ENCODE assay signal across 8 cellular contexts in the genomic region with DNA sequence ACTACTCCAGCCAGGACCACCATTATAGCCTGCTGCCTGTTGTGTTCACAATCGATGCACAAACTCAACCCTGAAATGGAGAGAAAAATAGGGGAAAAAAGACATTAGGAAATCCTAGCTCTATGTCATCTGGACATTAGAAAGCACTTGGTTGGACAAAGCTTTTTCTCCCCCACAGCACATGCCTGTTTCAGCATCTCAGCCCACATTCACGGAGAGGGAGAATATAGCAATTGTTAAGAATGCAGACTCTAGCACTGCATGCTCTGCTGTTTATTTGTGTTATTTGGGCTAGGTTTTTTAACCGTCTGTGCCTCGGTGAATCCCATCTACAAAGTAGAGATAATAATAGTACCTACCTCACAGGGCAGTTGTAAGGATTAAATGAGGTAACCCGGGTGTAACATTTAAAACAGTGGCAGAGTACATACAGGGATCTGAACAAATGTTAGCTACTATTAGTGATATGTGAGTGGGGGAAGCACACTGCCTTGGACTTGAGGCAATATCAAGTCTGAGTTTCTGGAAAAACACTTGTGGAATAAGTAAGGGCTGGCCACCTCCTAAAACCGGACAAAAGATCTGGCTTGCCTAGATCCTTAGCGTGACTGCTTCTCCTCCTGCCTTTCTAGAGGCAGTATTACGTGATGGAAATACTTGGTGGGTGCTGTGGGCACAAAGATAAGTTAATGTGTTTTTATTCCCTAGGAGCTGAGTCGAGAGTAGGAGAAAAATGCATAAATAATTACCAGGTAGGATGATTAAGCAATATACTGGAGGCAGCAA. TPM values are rescaled to one million over a fixed set of nuclear protein-coding genes. Genes with fewer than 3 reads are reported as not detected.
A peak's percentile ranks its signal among the peaks of the same experiment; 100 is the strongest.
DNase-seq lines count a peak whose midpoint lies in the region; ATAC-seq and TF ChIP-seq lines count a peak whose summit lies in the region.

No MANE protein-coding gene starts in this region.

- H3K9ac ChIP-seq in liver (ENCODE audit: low read depth in 1 of 2, low read length in 2 of 2) = peak overlapping the region; percentile 93 to 95

- H3K27me3 ChIP-seq in liver (ENCODE audit: control insufficient read depth in 4 of 4, insufficient read depth in 4 of 4, low read length in 3 of 4) = no peaks in the 10 kb centered on the region

- no peaks in the 10 kb centered on the region for H3K27me3 Mint-ChIP-seq in central memory CD8-positive, alpha-beta T cell

- peak overlapping the region; percentile 97 for H3K27ac Mint-ChIP-seq in central memory CD8-positive, alpha-beta T cell (ENCODE audit: low read depth)

- H3K36me3 ChIP-seq in liver (ENCODE audit: control insufficient read depth in 4 of 4, insufficient read depth in 3 of 4, low read depth in 1 of 4, low read length in 3 of 4) = no peaks in the 10 kb centered on the region

- H3K9me3 Mint-ChIP-seq in central memory CD8-positive, alpha-beta T cell = no peaks in the 10 kb centered on the region

- TF ChIP-seq CTCF in liver (IDR thresholded peaks at IDR 0.05; ENCODE audit: low read depth, low read length, missing input control) = no peak

- H3K4me3 Mint-ChIP-seq in central memory CD8-positive, alpha-beta T cell = peak overlapping the region; percentile 90

- peaks cover 54% of the 10 kb centered on the region for H3K4me1 Mint-ChIP-seq in central memory CD8-positive, alpha-beta T cell

- peak overlapping the region; percentile 76 to 97 (median 93) for H3K4me3 ChIP-seq in liver (ENCODE audit: low read depth in 1 of 3, low read length in 3 of 3)

- no peak for TF ChIP-seq RAD21 in liver (IDR thresholded peaks at IDR 0.05)

- no peaks in the 10 kb centered on the region for H3K9me3 ChIP-seq in liver (ENCODE audit: control insufficient read depth in 4 of 4, low read length in 3 of 4)

- peak; percentile 4 to 24 for DNase-seq in AML-193 (lab: John Stamatoyannopoulos, UW)
- peak; percentile 15 for DNase-seq in H4 (ENCODE audit: low spot score)
- DNase-seq in central memory CD8-positive, alpha-beta T cell (ENCODE audit: low spot score in 2 of 2) = no peak
- peak in 4 of 6 experiments; percentile 39 to 66 (median 55) for DNase-seq in stimulated activated naive CD4-positive, alpha-beta T cell (lab: John Stamatoyannopoulos, UW)

- ATAC-seq in SK-N-SH treated with all-trans-retinoic acid at 6 μM for 48 hours (peak; percentile 4; the same call in 2 of the 3 replicates), HG03457 (IDR thresholded peaks at IDR 0.05; ENCODE audit: unreplicated experiment) (no peak), HG02610 (IDR thresholded peaks at IDR 0.05; ENCODE audit: unreplicated experiment) (no peak)
- no peak for ATAC-seq in central memory CD8-positive, alpha-beta T cell (replicated peaks; ENCODE audit: extremely low read depth, poor library complexity, severe bottlenecking)

- WGBS in liver = 26% methylated on average over 9 of the region's 9 CpGs

- peaks cover 2 to 16% (median 15%) of the 10 kb centered on the region in 4 donors for H3K4me1 ChIP-seq in liver (ENCODE audit: control insufficient read depth in 4 of 4, insufficient read depth in 4 of 4, low read length in 3 of 4)

- H3K36me3 Mint-ChIP-seq in central memory CD8-positive, alpha-beta T cell (ENCODE audit: insufficient read depth) = peaks cover 25% of the 10 kb centered on the region

- peak overlapping the region; percentile 100 for H3K27ac ChIP-seq in liver (ENCODE audit: low read depth in 1 of 2, low read length in 2 of 2)

TF ChIP-seq in SK-N-SH treated with all-trans-retinoic acid at 6 μM for 48 hours, 23 proteins besides CTCF, POLR2A, EP300 and RAD21:
- no peak for TF ChIP-seq ARNTL (CRISPR knock-in tag; IDR thresholded peaks at IDR 0.05; ENCODE audit: borderline replicate concordance, low read depth)
- TF ChIP-seq ISL1 (CRISPR knock-in tag; IDR thresholded peaks at IDR 0.05) = 0 out of 2 replicates have a peak, but pooled peaks have one; percentile 14

TF ChIP-seq in liver, 16 proteins besides CTCF, POLR2A, EP300 and RAD21:
- TF ChIP-seq RXRA (IDR thresholded peaks at IDR 0.05) (no peak), HNF4G (IDR thresholded peaks at IDR 0.05) (no peak), FOXA2 (IDR thresholded peaks at IDR 0.05) (no peak), GABPA (IDR thresholded peaks at IDR 0.05 in 1 of 2, conservative IDR thresholded peaks at IDR 0.05 in 1 of 2) (no peak), REST (IDR thresholded peaks at IDR 0.05) (no peak), EGR1 (IDR thresholded peaks at IDR 0.05; ENCODE audit: low read depth in 2 of 2) (no peak), JUND (IDR thresholded peaks at IDR 0.05) (no peak), FOXA1 (IDR thresholded peaks at IDR 0.05) (no peak), YY1 (IDR thresholded peaks at IDR 0.05) (no peak), SP1 (IDR thresholded peaks at IDR 0.05) (no peak), HNF4A (conservative IDR thresholded peaks at IDR 0.05) (no peak), NR2F2 (IDR thresholded peaks at IDR 0.05) (no peak), TAF1 (conservative IDR thresholded peaks at IDR 0.05) (no peak), ATF3 (IDR thresholded peaks at IDR 0.05) (no peak)
- TF ChIP-seq, protein P1, sequence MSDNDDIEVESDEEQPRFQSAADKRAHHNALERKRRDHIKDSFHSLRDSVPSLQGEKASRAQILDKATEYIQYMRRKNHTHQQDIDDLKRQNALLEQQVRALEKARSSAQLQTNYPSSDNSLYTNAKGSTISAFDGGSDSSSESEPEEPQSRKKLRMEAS (IDR thresholded peaks at IDR 0.05) = no peak
- TF ChIP-seq, protein P2, sequence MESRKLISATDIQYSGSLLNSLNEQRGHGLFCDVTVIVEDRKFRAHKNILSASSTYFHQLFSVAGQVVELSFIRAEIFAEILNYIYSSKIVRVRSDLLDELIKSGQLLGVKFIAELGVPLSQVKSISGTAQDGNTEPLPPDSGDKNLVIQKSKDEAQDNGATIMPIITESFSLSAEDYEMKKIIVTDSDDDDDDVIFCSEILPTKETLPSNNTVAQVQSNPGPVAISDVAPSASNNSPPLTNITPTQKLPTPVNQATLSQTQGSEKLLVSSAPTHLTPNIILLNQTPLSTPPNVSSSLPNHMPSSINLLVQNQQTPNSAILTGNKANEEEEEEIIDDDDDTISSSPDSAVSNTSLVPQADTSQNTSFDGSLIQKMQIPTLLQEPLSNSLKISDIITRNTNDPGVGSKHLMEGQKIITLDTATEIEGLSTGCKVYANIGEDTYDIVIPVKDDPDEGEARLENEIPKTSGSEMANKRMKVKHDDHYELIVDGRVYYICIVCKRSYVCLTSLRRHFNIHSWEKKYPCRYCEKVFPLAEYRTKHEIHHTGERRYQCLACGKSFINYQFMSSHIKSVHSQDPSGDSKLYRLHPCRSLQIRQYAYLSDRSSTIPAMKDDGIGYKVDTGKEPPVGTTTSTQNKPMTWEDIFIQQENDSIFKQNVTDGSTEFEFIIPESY (IDR thresholded peaks at IDR 0.05) = no peak

RNA-seq across cellular contexts. Expression of gene PPP1CB, which starts 1.1 kb away (rescaled TPM):
- 76.5 and 96.0 TPM in 2 replicates for total RNA-seq in H4 (2014; rRNA removed; shearing (Covaris generic))
- 10 to 100 TPM; 65.3 to 75.4 TPM for total RNA-seq in liver
- 10 to 100 TPM; 26.2 to 33.3 TPM for polyA plus RNA-seq in liver

Comparison
In these comparisons a context has a peak if more than half of its experiments do, and no peak if none do; other contexts are left out.
1. DNase-seq: peak in AML-193 (2 of 2), H4 (single experiment) and stimulated activated naive CD4-positive, alpha-beta T cell (4 of 6); none in central memory CD8-positive, alpha-beta T cell (0 of 2).